In genomic region chr11:47247502-47247901, GRCh38 we compare ENCODE assay signal across 9 cellular contexts. TPM values are rescaled to one million over a fixed set of nuclear protein-coding genes. Genes with fewer than 3 reads are reported as not detected.
A peak's percentile ranks its signal among the peaks of the same experiment; 100 is the strongest.
DNase-seq lines count a peak whose midpoint lies in the region; TF ChIP-seq lines count a peak whose summit lies in the region.
"Had no signal": no experiment of that assay in that cellular context is flagged by ENCODE, and none has a peak within 500 bp of the region (broad histone marks: within the 10 kb centered on the region; RNA-seq: fewer than 3 reads in every experiment).

No MANE protein-coding gene starts in this region.

- H3K4me1 Mint-ChIP-seq in chondrocyte (ENCODE audit: low read depth) = peaks cover 19% of the 10 kb centered on the region
- H3K4me1 Mint-ChIP-seq in nephron = peaks cover 20% of the 10 kb centered on the region

- H3K27ac ChIP-seq in C4-2B (peak overlapping the region; percentile 91), KOPT-K1 (ENCODE audit: low read depth, low read length, poor library complexity, severe bottlenecking) (peak overlapping the region; percentile 84)

- H3K9me3 Mint-ChIP-seq in chondrocyte (ENCODE audit: low read depth) (no peaks in the 10 kb centered on the region), nephron (no peaks in the 10 kb centered on the region)

- H3K27ac Mint-ChIP-seq in chondrocyte (ENCODE audit: unreplicated experiment) (no peak overlapping the region), nephron (no peak overlapping the region)

- H3K4me3 Mint-ChIP-seq in chondrocyte (ENCODE audit: unreplicated experiment) (peak overlapping the region; percentile 93), nephron (peak overlapping the region; percentile 93 to 99 (median 99))

- TF ChIP-seq CTCF in C4-2B (conservative IDR thresholded peaks at IDR 0.05) = no peak
- TF ChIP-seq CTCF in chondrocyte (IDR thresholded peaks at IDR 0.05) = no peak
- no peak for TF ChIP-seq CTCF in nephron (IDR thresholded peaks at IDR 0.05; ENCODE audit: unreplicated experiment in 3 of 3)

- peaks cover 41% of the 10 kb centered on the region for H3K36me3 ChIP-seq in KOPT-K1 (ENCODE audit: insufficient read depth, low read length)

- peaks cover 7% of the 10 kb centered on the region for H3K36me3 Mint-ChIP-seq in chondrocyte (ENCODE audit: low read depth)
- peaks cover 29% of the 10 kb centered on the region for H3K36me3 Mint-ChIP-seq in nephron (ENCODE audit: low read depth)

- H3K27me3 Mint-ChIP-seq in chondrocyte (ENCODE audit: low read depth) (no peaks in the 10 kb centered on the region), nephron (ENCODE audit: low read depth) (no peaks in the 10 kb centered on the region)

- no peaks in the 10 kb centered on the region for H3K9me3 ChIP-seq in KOPT-K1 (ENCODE audit: insufficient read depth, low read length, poor library complexity, severe bottlenecking)

- DNase-seq in chondrocyte (ENCODE audit: low spot score) (no peak), DMS 273 treated with DMSO at 0.1 percent for 48 hours (lab: John Stamatoyannopoulos, UW) (no peak), NCI-H2227 (lab: John Stamatoyannopoulos, UW; ENCODE audit: unreplicated experiment) (no peak), T-helper 9 cell (no peak), NCI-H187 (lab: John Stamatoyannopoulos, UW) (no peak)
- DNase-seq: NCI-H1105 treated with DMSO at 0.1 percent for 48 hours had no signal

RNA-seq across cellular contexts. Expression of gene ACP2, which starts 1.1 kb away (rescaled TPM):
- 35.3 to 54.5 TPM (median 36.1 TPM) in 3 replicates for total RNA-seq in chondrocyte

RNA-seq across cellular contexts. Expression of gene NR1H3, which starts 10.3 kb away (rescaled TPM):
- 3.2 to 7.0 TPM (median 4.8 TPM) in 3 replicates for total RNA-seq in chondrocyte

RNA-seq across cellular contexts. Expression of gene MADD, which starts 22.4 kb away (rescaled TPM):
- total RNA-seq in chondrocyte = 28.3 to 32.1 TPM (median 29.6 TPM) in 3 replicates

RNA-seq across cellular contexts. Expression of gene DDB2, which starts 32.7 kb away (rescaled TPM):
- total RNA-seq in chondrocyte = 45.0 to 51.3 TPM (median 49.1 TPM) in 3 replicates
